In genomic region chr2:191696001-191696400, GRCh38 we compare ENCODE assay signal across 11 cellular contexts. TPM values are rescaled to one million over a fixed set of nuclear protein-coding genes. Genes with fewer than 3 reads are reported as not detected.
DNase-seq lines count a peak whose midpoint lies in the region; FAIRE-seq and TF ChIP-seq lines count a peak whose summit lies in the region.
"Had no signal": no experiment of that assay in that cellular context is flagged by ENCODE, and none has a peak within 500 bp of the region (broad histone marks: within the 10 kb centered on the region; RNA-seq: fewer than 3 reads in every experiment).

No MANE protein-coding gene starts in this region.

- H3K36me3 Mint-ChIP-seq in CD8-positive, alpha-beta memory T cell, result peaks cover 0 to 32% (median 18%) of the 10 kb centered on the region in 3 donors
- H3K36me3 Mint-ChIP-seq in type B pancreatic cell, result no peaks in the 10 kb centered on the region

- H3K4me1 ChIP-seq in mesenchymal stem cell (ENCODE audit: control insufficient read depth, insufficient read depth, low read depth, low read length), result peaks cover 5% of the 10 kb centered on the region
- H3K4me1 ChIP-seq in CD8-positive, alpha-beta memory T cell (ENCODE audit: insufficient read depth, low read length), result peaks cover 4% of the 10 kb centered on the region

- in situ Hi-C loops in Caki2 (cut with HindIII; ENCODE audit: low pct_unique_long_range_greater_than_20kb, low sequenced_read_pairs), result loop anchor here (25.0 kb wide), 1 partner anchor 134 kb away; no protein-coding TSS in a partner anchor

- DNase-seq in Caki2 (ENCODE audit: low read depth), result peak; percentile 51
- DNase-seq in NCI-H446 treated with DMSO at 0.1 percent for 48 hours (lab: John Stamatoyannopoulos, UW), result peak; percentile 94
- peak; percentile 68 for DNase-seq in epidermal melanocyte (ENCODE audit: insufficient read length, low spot score)
- DNase-seq in mesenchymal stem cell, result peak; percentile 91
- no peak for DNase-seq in CD8-positive, alpha-beta memory T cell
- no peak for DNase-seq in D721Med (ENCODE audit: insufficient read length, low spot score)
- no peak for DNase-seq in type B pancreatic cell (ENCODE audit: extremely low spot score, unreplicated experiment)
- DNase-seq in activated gamma-delta T cell treated with Interleukin-2 at 50 U/mL for 16 hours, result no peak
- DNase-seq: effector memory CD8-positive, alpha-beta T cell; NCI-H1105 treated with DMSO at 0.1 percent for 48 hours; ovary had no signal

- no peaks in the 10 kb centered on the region for H3K27me3 ChIP-seq in mesenchymal stem cell (ENCODE audit: control insufficient read depth in 1 of 2, insufficient read depth in 1 of 2, low read length in 2 of 2)
- H3K27me3 ChIP-seq in CD8-positive, alpha-beta memory T cell (ENCODE audit: insufficient read depth, low read length, poor library complexity, severe bottlenecking), result no peaks in the 10 kb centered on the region
- H3K27me3 ChIP-seq: ovary had no signal

- no peak overlapping the region for H4K91ac ChIP-seq in mesenchymal stem cell (ENCODE audit: low read length)

- H3K27ac ChIP-seq in mesenchymal stem cell (ENCODE audit: low read length, poor library complexity, severe bottlenecking), result peak overlapping the region; percentile 68
- no peak overlapping the region for H3K27ac ChIP-seq in CD8-positive, alpha-beta memory T cell (ENCODE audit: low read depth, low read length)
- H3K27ac ChIP-seq: ovary had no signal

- H3K9me3 Mint-ChIP-seq in CD8-positive, alpha-beta memory T cell, result no peaks in the 10 kb centered on the region
- H3K9me3 Mint-ChIP-seq in type B pancreatic cell, result peaks cover 4% of the 10 kb centered on the region
- H3K9me3 Mint-ChIP-seq: effector memory CD8-positive, alpha-beta T cell had no signal

- H3K9ac ChIP-seq in mesenchymal stem cell (ENCODE audit: low read length), result peak overlapping the region; percentile 16

- no peak overlapping the region for H2BK120ac ChIP-seq in mesenchymal stem cell (ENCODE audit: low read depth, low read length)

- H3K36me3 ChIP-seq in mesenchymal stem cell (ENCODE audit: control insufficient read depth in 1 of 2, insufficient read depth in 2 of 2, low read depth in 1 of 2, low read length in 2 of 2), result peaks cover 0 to 26% of the 10 kb centered on the region in 2 experiments
- no peaks in the 10 kb centered on the region for H3K36me3 ChIP-seq in CD8-positive, alpha-beta memory T cell (ENCODE audit: insufficient read depth, low read length)
- H3K36me3 ChIP-seq: ovary had no signal

- no peak overlapping the region for H2AFZ ChIP-seq in mesenchymal stem cell (ENCODE audit: low read depth, low read length)

- H2BK12ac ChIP-seq in mesenchymal stem cell (ENCODE audit: low read length in 2 of 2), result peak overlapping the region in 1 of 2 experiments; percentile 40

- peaks cover 0 to 2% of the 10 kb centered on the region in 2 donors for H3K27me3 Mint-ChIP-seq in CD8-positive, alpha-beta memory T cell
- H3K27me3 Mint-ChIP-seq in type B pancreatic cell, result no peaks in the 10 kb centered on the region
- H3K27me3 Mint-ChIP-seq: effector memory CD8-positive, alpha-beta T cell had no signal

- H3K4me2 ChIP-seq in mesenchymal stem cell (ENCODE audit: low read length, poor library complexity, severe bottlenecking), result no peak overlapping the region

- TF ChIP-seq CTCF in D721Med (IDR thresholded peaks at IDR 0.05; ENCODE audit: insufficient read depth, missing control alignments) (no peak), type B pancreatic cell (conservative IDR thresholded peaks at IDR 0.05) (no peak)

- H3K4me3 Mint-ChIP-seq in CD8-positive, alpha-beta memory T cell, result no peak overlapping the region
- no peak overlapping the region for H3K4me3 Mint-ChIP-seq in type B pancreatic cell
- H3K4me3 Mint-ChIP-seq: effector memory CD8-positive, alpha-beta T cell had no signal

- H3K79me1 ChIP-seq in mesenchymal stem cell (replicated peaks; ENCODE audit: low read length, poor library complexity, severe bottlenecking), result no peaks in the 10 kb centered on the region

- H3K27ac Mint-ChIP-seq in CD8-positive, alpha-beta memory T cell, result no peak overlapping the region
- H3K27ac Mint-ChIP-seq in type B pancreatic cell, result no peak overlapping the region
- H3K27ac Mint-ChIP-seq: effector memory CD8-positive, alpha-beta T cell had no signal

- no peak for FAIRE-seq in D721Med (lab: Jason Lieb, UNC)

- H2BK15ac ChIP-seq in mesenchymal stem cell (ENCODE audit: low read depth, poor library complexity, severe bottlenecking), result no peak overlapping the region

- CTCF ChIA-PET in CD8-positive, alpha-beta memory T cell (lab: Charles Lee), result interaction anchor here (1.3 to 1.6 kb wide), 3 partner anchors 127 to 466 kb away, joined by 3 to 4 read pairs (median 3); no protein-coding TSS in a partner anchor

- H3K23ac ChIP-seq in mesenchymal stem cell (ENCODE audit: low read length in 2 of 2), result no peak overlapping the region

- POLR2A ChIA-PET in CD8-positive, alpha-beta memory T cell (lab: Charles Lee), result interaction anchor here (0.5 to 0.6 kb wide), 2 partner anchors 75 to 1283 kb away, joined by 3 read pairs; no protein-coding TSS in a partner anchor

- peak overlapping the region in 1 of 2 experiments; percentile 2 for H3K4me3 ChIP-seq in mesenchymal stem cell (ENCODE audit: insufficient read depth in 1 of 2, low read depth in 1 of 2, low read length in 2 of 2)
- H3K4me3 ChIP-seq in CD8-positive, alpha-beta memory T cell (ENCODE audit: low read length), result no peak overlapping the region
- H3K4me3 ChIP-seq: ovary had no signal

- H4K8ac ChIP-seq in mesenchymal stem cell (ENCODE audit: low read length), result no peak overlapping the region

- H3K14ac ChIP-seq in mesenchymal stem cell (ENCODE audit: low read length in 2 of 2), result no peak overlapping the region

- peaks cover 4% of the 10 kb centered on the region for H3K9me3 ChIP-seq in mesenchymal stem cell (ENCODE audit: control insufficient read depth, low read length)
- H3K9me3 ChIP-seq in CD8-positive, alpha-beta memory T cell (ENCODE audit: low read length), result no peaks in the 10 kb centered on the region
- H3K9me3 ChIP-seq: ovary had no signal

- no peak overlapping the region for H2AK5ac ChIP-seq in mesenchymal stem cell (ENCODE audit: low read length, severe bottlenecking)

- H3K4ac ChIP-seq in mesenchymal stem cell (ENCODE audit: low read depth in 1 of 2, low read length in 2 of 2), result no peak overlapping the region

- peaks cover 6 to 11% (median 9%) of the 10 kb centered on the region in 3 donors for H3K4me1 Mint-ChIP-seq in CD8-positive, alpha-beta memory T cell
- H3K4me1 Mint-ChIP-seq in type B pancreatic cell (ENCODE audit: unreplicated experiment), result peaks cover under 1% of the 10 kb centered on the region

- peak overlapping the region in 1 of 2 experiments; percentile 14 for H3K18ac ChIP-seq in mesenchymal stem cell (ENCODE audit: low read depth in 1 of 2, low read length in 2 of 2)

- H2BK5ac ChIP-seq in mesenchymal stem cell (ENCODE audit: low read depth, low read length, poor library complexity, severe bottlenecking), result no peak overlapping the region

RNA-seq across cellular contexts. Expression of gene NABP1, which starts 18.1 kb away (rescaled TPM):
- 13.9 and 18.7 TPM in 2 replicates for total RNA-seq in Caki2 (2014; rRNA removed; shearing (Covaris generic); ENCODE audit: low replicate concordance)
- 21.4 TPM for polyA plus RNA-seq in mesenchymal stem cell (2013, experiment 1 of 2)
- 22.3 TPM for polyA plus RNA-seq in mesenchymal stem cell (2013, experiment 2 of 2)
- total RNA-seq in CD8-positive, alpha-beta memory T cell, result 10 to 100 TPM; 44.9 to 48.2 TPM
- polyA plus RNA-seq in CD8-positive, alpha-beta memory T cell, result 13.9 TPM
- total RNA-seq in type B pancreatic cell (ENCODE audit: low replicate concordance), result 15.3 and 22.5 TPM in 2 replicates

Comparison
In these comparisons a context has a peak if more than half of its experiments do, and no peak if none do; other contexts are left out.
1. DNase-seq: peak in Caki2 (single experiment), NCI-H446 treated with DMSO at 0.1 percent for 48 hours (single experiment), epidermal melanocyte (single experiment) and mesenchymal stem cell (single experiment); none in CD8-positive, alpha-beta memory T cell (0 of 5), D721Med (single experiment), type B pancreatic cell (single experiment) and activated gamma-delta T cell treated with Interleukin-2 at 50 U/mL for 16 hours (single experiment).